ENCODE assay signal across 10 cellular contexts in genomic region chrX:134551365-134552095, GRCh38.
DNase-seq lines count a peak whose midpoint lies in the region; FAIRE-seq and TF ChIP-seq lines count a peak whose summit lies in the region.
"Had no signal": no experiment of that assay in that cellular context is flagged by ENCODE, and none has a peak within 500 bp of the region (broad histone marks: within the 10 kb centered on the region; RNA-seq: fewer than 3 reads in every experiment).

No MANE protein-coding gene starts in this region.

- TF ChIP-seq POLR2A in GM12891 (IDR thresholded peaks at IDR 0.05; ENCODE audit: low read depth, low read length) = no peak

- H2BK120ac ChIP-seq in mesenchymal stem cell (ENCODE audit: low read depth, low read length) = no peak overlapping the region

- H3K4me2 ChIP-seq in mesenchymal stem cell (ENCODE audit: low read length, poor library complexity, severe bottlenecking) = peak overlapping the region; percentile 77

- H2BK5ac ChIP-seq in mesenchymal stem cell (ENCODE audit: low read depth, low read length, poor library complexity, severe bottlenecking) = peak overlapping the region; percentile 76

- H2AFZ ChIP-seq in mesenchymal stem cell (ENCODE audit: low read depth, low read length) = no peak overlapping the region

- DNase-seq in ACHN (peak; percentile 67), HAP-1 (ENCODE audit: low spot score in 2 of 2) (no peak), amniotic epithelial cell (ENCODE audit: low read depth) (peak; percentile 58), mesenchymal stem cell (peak; percentile 66), NCI-H187 treated with DMSO at 0.1 percent for 48 hours (lab: John Stamatoyannopoulos, UW) (no peak), GM12891 (ENCODE audit: insufficient read length, low spot score) (no peak), NCI-H2171 treated with DMSO at 0.1 percent for 48 hours (lab: John Stamatoyannopoulos, UW) (no peak), cortex of kidney (lab: John Stamatoyannopoulos, UW) (no peak)
- DNase-seq: GF-D8, NCI-H1930 had no signal

- peak overlapping the region in 1 of 2 experiments; percentile 89 for H2BK12ac ChIP-seq in mesenchymal stem cell (ENCODE audit: low read length in 2 of 2)

- no peaks in the 10 kb centered on the region for H3K79me1 ChIP-seq in mesenchymal stem cell (replicated peaks; ENCODE audit: low read length, poor library complexity, severe bottlenecking)

- peak overlapping the region; percentile 91 for H3K27ac ChIP-seq in mesenchymal stem cell (ENCODE audit: low read length, poor library complexity, severe bottlenecking)

- H2BK15ac ChIP-seq in mesenchymal stem cell (ENCODE audit: low read depth, poor library complexity, severe bottlenecking) = no peak overlapping the region

- H3K9ac ChIP-seq in mesenchymal stem cell (ENCODE audit: low read length) = peak overlapping the region; percentile 83

- H3K4me3 ChIP-seq in HAP-1 (peak overlapping the region; percentile 69), mesenchymal stem cell (ENCODE audit: insufficient read depth in 1 of 2, low read depth in 1 of 2, low read length in 2 of 2) (peak overlapping the region; percentile 53 to 72)

- in situ Hi-C loops in ACHN (cut with HindIII; ENCODE audit: low pct_ligation_motif_present, low pct_unique_long_range_greater_than_20kb, low sequenced_read_pairs) = no loop called here
- in situ Hi-C loops in HAP-1 (cut with MboI; ENCODE audit: low sequenced_read_pairs) = no loop called here

- FAIRE-seq in GM12891 (lab: Jason Lieb, UNC) = no peak

- H4K8ac ChIP-seq in mesenchymal stem cell (ENCODE audit: low read length) = no peak overlapping the region

- H3K23ac ChIP-seq in mesenchymal stem cell (ENCODE audit: low read length in 2 of 2) = no peak overlapping the region

- no peak overlapping the region for H4K91ac ChIP-seq in mesenchymal stem cell (ENCODE audit: low read length)

- H3K27me3 ChIP-seq in HAP-1 (ENCODE audit: low read depth) (no peaks in the 10 kb centered on the region), mesenchymal stem cell (ENCODE audit: control insufficient read depth in 1 of 2, insufficient read depth in 1 of 2, low read length in 2 of 2) (peaks cover 0 to 8% of the 10 kb centered on the region in 2 experiments)

- H3K14ac ChIP-seq in mesenchymal stem cell (ENCODE audit: low read length in 2 of 2) = no peak overlapping the region

- 0 out of 2 replicates have a peak, but pooled peaks cover 1% of the 10 kb centered on the region for H3K36me3 ChIP-seq in HAP-1 (replicated peaks)
- peaks cover 0 to 1% of the 10 kb centered on the region in 2 experiments for H3K36me3 ChIP-seq in mesenchymal stem cell (ENCODE audit: control insufficient read depth in 1 of 2, insufficient read depth in 2 of 2, low read depth in 1 of 2, low read length in 2 of 2)

- H2AK5ac ChIP-seq in mesenchymal stem cell (ENCODE audit: low read length, severe bottlenecking) = no peak overlapping the region

- no peak overlapping the region for H3K4ac ChIP-seq in mesenchymal stem cell (ENCODE audit: low read depth in 1 of 2, low read length in 2 of 2)

- peaks cover 43% of the 10 kb centered on the region for H3K4me1 ChIP-seq in HAP-1
- H3K4me1 ChIP-seq in mesenchymal stem cell (ENCODE audit: control insufficient read depth, insufficient read depth, low read depth, low read length) = peaks cover 4% of the 10 kb centered on the region

- WGBS in mesenchymal stem cell = 10% methylated on average over 14 of the region's 23 CpGs

- H3K18ac ChIP-seq in mesenchymal stem cell (ENCODE audit: low read depth in 1 of 2, low read length in 2 of 2) = peak overlapping the region in 1 of 2 experiments; percentile 12

- H3K9me3 ChIP-seq in HAP-1 (no peaks in the 10 kb centered on the region), mesenchymal stem cell (ENCODE audit: control insufficient read depth, low read length) (no peaks in the 10 kb centered on the region)

TF ChIP-seq in GM12891, 5 proteins besides CTCF, POLR2A, EP300 and RAD21:
- no peak for TF ChIP-seq TAF1 (IDR thresholded peaks at IDR 0.05; ENCODE audit: low read depth, low read length)
- TF ChIP-seq POLR2AphosphoS5 (IDR thresholded peaks at IDR 0.05; ENCODE audit: low read depth, low read length) = no peak
- TF ChIP-seq PAX5 (IDR thresholded peaks at IDR 0.05; ENCODE audit: insufficient read depth, low read length, severe bottlenecking) = no peak
- no peak for TF ChIP-seq POU2F2 (IDR thresholded peaks at IDR 0.05; ENCODE audit: low read depth, low read length)
- no peak for TF ChIP-seq SPI1 (IDR thresholded peaks at IDR 0.05; ENCODE audit: low read depth, low read length)

Comparison
In these comparisons a context has a peak if more than half of its experiments do, and no peak if none do; other contexts are left out.
1. DNase-seq: peak in ACHN (single experiment), amniotic epithelial cell (single experiment) and mesenchymal stem cell (single experiment); none in HAP-1 (0 of 2), NCI-H187 treated with DMSO at 0.1 percent for 48 hours (single experiment), GM12891 (single experiment), NCI-H2171 treated with DMSO at 0.1 percent for 48 hours (single experiment) and cortex of kidney (single experiment).